In genomic region chr12:128365032-128365431, GRCh38 we compare ENCODE assay signal across 14 cellular contexts.
A peak's percentile ranks its signal among the peaks of the same experiment; 100 is the strongest.
DNase-seq lines count a peak whose midpoint lies in the region; ATAC-seq and TF ChIP-seq lines count a peak whose summit lies in the region.
"Had no signal": no experiment of that assay in that cellular context is flagged by ENCODE, and none has a peak within 500 bp of the region (broad histone marks: within the 10 kb centered on the region; RNA-seq: fewer than 3 reads in every experiment).

No MANE protein-coding gene starts in this region.

- H4K20me1 ChIP-seq in Karpas-422 (ENCODE audit: insufficient read depth, low read depth, low read length), result no peaks in the 10 kb centered on the region

- H3K4me1 Mint-ChIP-seq in nephron, result peaks cover 63% of the 10 kb centered on the region
- peaks cover 11% of the 10 kb centered on the region for H3K4me1 Mint-ChIP-seq in stimulated activated effector memory CD8-positive, alpha-beta T cell treated with anti-CD3 and anti-CD28 coated beads, Interleukin-12 subunit alpha, Interleukin-12 subunit beta, amount 100 ng/mL, for 72 hours

- 46 to 47% methylated on average over 6 of the region's 6 CpGs for WGBS in heart right ventricle, 2 donors

- H3K4me2 ChIP-seq in Karpas-422 (ENCODE audit: low read depth, low read length, poor library complexity, severe bottlenecking), result no peak overlapping the region
- H3K4me2 ChIP-seq: KMS-11 had no signal

- intact Hi-C loops in heart right ventricle (cut with DNase I), result no loop called here
- intact Hi-C loops in Right ventricle myocardium superior (cut with DNase I), result no loop called here
- intact Hi-C loops in dorsolateral prefrontal cortex (cut with DNase I), result no loop called here

- H3K4me3 Mint-ChIP-seq in nephron, result peak overlapping the region in 1 of 3 experiments; percentile 52
- peak overlapping the region; percentile 47 for H3K4me3 Mint-ChIP-seq in stimulated activated effector memory CD8-positive, alpha-beta T cell treated with anti-CD3 and anti-CD28 coated beads, Interleukin-12 subunit alpha, Interleukin-12 subunit beta, amount 100 ng/mL, for 72 hours

- H3K9me3 ChIP-seq in heart right ventricle (no peaks in the 10 kb centered on the region), Karpas-422 (ENCODE audit: low read length) (no peaks in the 10 kb centered on the region)

- H3K4me3 ChIP-seq in heart right ventricle, result peak overlapping the region in 6 of 10 donors; percentile 7 to 51 (median 48)
- peak overlapping the region; percentile 40 to 77 (median 62) for H3K4me3 ChIP-seq in dorsolateral prefrontal cortex
- no peak overlapping the region for H3K4me3 ChIP-seq in Karpas-422 (ENCODE audit: low read length)

- H2AFZ ChIP-seq in Karpas-422 (ENCODE audit: low read length), result no peak overlapping the region

- peaks cover 0 to 9% (median 0%) of the 10 kb centered on the region in 9 donors for H3K4me1 ChIP-seq in heart right ventricle
- H3K4me1 ChIP-seq in Karpas-422 (ENCODE audit: low read length), result no peaks in the 10 kb centered on the region

- H3K9me3 Mint-ChIP-seq in nephron, result no peaks in the 10 kb centered on the region
- H3K9me3 Mint-ChIP-seq in stimulated activated effector memory CD8-positive, alpha-beta T cell treated with anti-CD3 and anti-CD28 coated beads, Interleukin-12 subunit alpha, Interleukin-12 subunit beta, amount 100 ng/mL, for 72 hours, result no peaks in the 10 kb centered on the region
- H3K9me3 Mint-ChIP-seq: H9 had no signal

- TF ChIP-seq CTCF in heart right ventricle (IDR thresholded peaks at IDR 0.05) (no peak), dorsolateral prefrontal cortex (IDR thresholded peaks at IDR 0.05 in 54 of 56, conservative IDR thresholded peaks at IDR 0.05 in 2 of 56; ENCODE audit: low read depth in 1 of 56, partially characterized antibody in 56 of 56) (no peak), nephron (IDR thresholded peaks at IDR 0.05; ENCODE audit: unreplicated experiment in 3 of 3) (no peak)

- no peaks in the 10 kb centered on the region for H3K36me3 Mint-ChIP-seq in nephron (ENCODE audit: low read depth)
- H3K36me3 Mint-ChIP-seq in stimulated activated effector memory CD8-positive, alpha-beta T cell treated with anti-CD3 and anti-CD28 coated beads, Interleukin-12 subunit alpha, Interleukin-12 subunit beta, amount 100 ng/mL, for 72 hours, result no peaks in the 10 kb centered on the region

- no peak overlapping the region for H3K9ac ChIP-seq in Karpas-422 (ENCODE audit: low read length)
- H3K9ac ChIP-seq: KMS-11 had no signal

- H3K27ac ChIP-seq in heart right ventricle, result no peak overlapping the region
- peak overlapping the region in 33 of 59 donors; percentile 26 to 84 (median 63) for H3K27ac ChIP-seq in dorsolateral prefrontal cortex
- H3K27ac ChIP-seq in Karpas-422 (ENCODE audit: low read length), result no peak overlapping the region
- H3K27ac ChIP-seq: C4-2B, KMS-11 had no signal

- ATAC-seq in heart right ventricle (peak in 1 of 8 donors; percentile 18), Right ventricle myocardium superior (ENCODE audit: poor library complexity) (no peak), GM19467 (IDR thresholded peaks at IDR 0.05; ENCODE audit: unreplicated experiment) (no peak)
- ATAC-seq in stimulated activated effector memory CD8-positive, alpha-beta T cell treated with anti-CD3 and anti-CD28 coated beads, Interleukin-12 subunit alpha, Interleukin-12 subunit beta, amount 100 ng/mL, for 72 hours, result no peak

- H3K27ac Mint-ChIP-seq in nephron, result peak overlapping the region; percentile 83 to 98 (median 88)
- H3K27ac Mint-ChIP-seq in stimulated activated effector memory CD8-positive, alpha-beta T cell treated with anti-CD3 and anti-CD28 coated beads, Interleukin-12 subunit alpha, Interleukin-12 subunit beta, amount 100 ng/mL, for 72 hours, result no peak overlapping the region
- H3K27ac Mint-ChIP-seq: H9 had no signal

- no peaks in the 10 kb centered on the region for H3K79me2 ChIP-seq in Karpas-422 (ENCODE audit: low read length)

- H3K27me3 ChIP-seq in heart right ventricle (peaks cover 0 to 71% (median 36%) of the 10 kb centered on the region in 7 donors), dorsolateral prefrontal cortex (no peaks in the 10 kb centered on the region), Karpas-422 (ENCODE audit: low read length) (no peaks in the 10 kb centered on the region)

- no peaks in the 10 kb centered on the region for H3K9me2 ChIP-seq in Karpas-422 (replicated peaks; ENCODE audit: insufficient read depth, low read length)

- DNase-seq in heart right ventricle (no peak), Right ventricle myocardium superior (no peak), dorsolateral prefrontal cortex (peak in 3 of 10 donors; percentile 32 to 48 (median 47)), NCI-H1048 (lab: John Stamatoyannopoulos, UW) (no peak), Karpas-422 (no peak)
- no peak for DNase-seq in stimulated activated effector memory CD8-positive, alpha-beta T cell treated with anti-CD3 and anti-CD28 coated beads, Interleukin-12 subunit alpha, Interleukin-12 subunit beta, amount 100 ng/mL, for 72 hours (ENCODE audit: low spot score in 2 of 2)
- DNase-seq: H9, NCI-H1105 treated with DMSO at 0.1 percent for 48 hours, NCI-H187, NCI-H748 treated with DMSO at 0.1 percent for 48 hours had no signal

- H3K27me3 Mint-ChIP-seq in nephron (ENCODE audit: low read depth), result peaks cover 26% of the 10 kb centered on the region

- H3K36me3 ChIP-seq in heart right ventricle (no peaks in the 10 kb centered on the region), Karpas-422 (ENCODE audit: insufficient read depth, low read length) (no peaks in the 10 kb centered on the region)

Comparison
In these comparisons a context has a peak if more than half of its experiments do, and no peak if none do; other contexts are left out.
1. H3K27ac ChIP-seq: peak in dorsolateral prefrontal cortex (33 of 59); none in heart right ventricle (0 of 10) and Karpas-422 (single experiment).